In genomic region chr19:43622070-43622469, GRCh38 we compare ENCODE assay signal across 1 cellular context.
TF ChIP-seq lines count a peak whose summit lies in the region.

No MANE protein-coding gene starts in this region.

TF ChIP-seq in HEK293, 187 proteins besides CTCF, POLR2A, EP300 and RAD21 (continued from another document):
- peak; percentile 91 for TF ChIP-seq PRDM10 (tag by site-specific recombination; IDR thresholded peaks at IDR 0.05)
- peak; percentile 25; the same call in 1 of the 2 replicates for TF ChIP-seq ZNF513 (tag by site-specific recombination; IDR thresholded peaks at IDR 0.05)
- TF ChIP-seq ZNF660 (tag by site-specific recombination; IDR thresholded peaks at IDR 0.05) = no peak
